18 cellular contexts compared by ENCODE assay signal in genomic region chrY:21021811-21022210, GRCh38.
DNase-seq lines count a peak whose midpoint lies in the region; ATAC-seq and TF ChIP-seq lines count a peak whose summit lies in the region.
"Had no signal": no experiment of that assay in that cellular context is flagged by ENCODE, and none has a peak within 500 bp of the region (broad histone marks: within the 10 kb centered on the region; RNA-seq: fewer than 3 reads in every experiment).

No MANE protein-coding gene starts in this region.

- no peaks in the 10 kb centered on the region for H3K27me3 ChIP-seq in ACC112 (ENCODE audit: insufficient read depth, low read length)
- H3K27me3 ChIP-seq in gastrocnemius medialis, result no peaks in the 10 kb centered on the region
- H3K27me3 ChIP-seq: BLaER1 treated with 17β-estradiol and CSF1 and Interleukin-3, amounts not matched to agents 10 nM and 100 nM had no signal

- no peak for TF ChIP-seq POLR2A in gastrocnemius medialis (IDR thresholded peaks at IDR 0.05)

- H2AFZ ChIP-seq in ACC112 (ENCODE audit: low read length, unreplicated experiment), result no peak overlapping the region

- peaks cover 3% of the 10 kb centered on the region for H3K9me3 Mint-ChIP-seq in T-helper 2 cell treated with Interferon-gamma antibody and Interleukin-4, amounts not matched to agents 5 μg/mL and 100 μg/mL, for 36 hours
- H3K9me3 Mint-ChIP-seq: CD4-positive, CD25-positive, alpha-beta regulatory T cell; HFFc6 had no signal

- H3K27ac ChIP-seq in ACC112 (ENCODE audit: low read depth, low read length), result peak overlapping the region; percentile 42
- H3K27ac ChIP-seq in gastrocnemius medialis, result no peak overlapping the region
- H3K27ac ChIP-seq: BLaER1 treated with 17β-estradiol and CSF1 and Interleukin-3, amounts not matched to agents 10 nM and 100 nM had no signal

- no peaks in the 10 kb centered on the region for H3K36me3 Mint-ChIP-seq in T-helper 2 cell treated with Interferon-gamma antibody and Interleukin-4, amounts not matched to agents 5 μg/mL and 100 μg/mL, for 36 hours (ENCODE audit: low read depth)
- H3K36me3 Mint-ChIP-seq in T-helper 17 cell (ENCODE audit: low read depth), result no peaks in the 10 kb centered on the region
- H3K36me3 Mint-ChIP-seq: CD4-positive, CD25-positive, alpha-beta regulatory T cell had no signal

- H3K4me1 Mint-ChIP-seq in T-helper 2 cell treated with Interferon-gamma antibody and Interleukin-4, amounts not matched to agents 5 μg/mL and 100 μg/mL, for 36 hours (ENCODE audit: low read depth), result peaks cover 32% of the 10 kb centered on the region
- peaks cover 18% of the 10 kb centered on the region for H3K4me1 Mint-ChIP-seq in T-helper 17 cell

- H3K9me3 ChIP-seq in T-helper 17 cell (ENCODE audit: control insufficient read depth, low read length, poor library complexity, severe bottlenecking) (no peaks in the 10 kb centered on the region), gastrocnemius medialis (no peaks in the 10 kb centered on the region)
- H3K9me3 ChIP-seq: BLaER1 treated with 17β-estradiol and CSF1 and Interleukin-3, amounts not matched to agents 10 nM and 100 nM; HAP-1 had no signal

- no peak for DNase-seq in T-helper 2 cell treated with Interferon-gamma antibody and Interleukin-4, amounts not matched to agents 5 μg/mL and 100 μg/mL, for 36 hours (ENCODE audit: low spot score)
- no peak for DNase-seq in T-helper 2 cell
- DNase-seq in T-helper 17 cell, result no peak
- DNase-seq in gastrocnemius medialis, result peak; percentile 1 to 11
- DNase-seq in NCI-H1694 (lab: John Stamatoyannopoulos, UW), result no peak
- no peak for DNase-seq in NCI-H2171 (lab: John Stamatoyannopoulos, UW)
- no peak for DNase-seq in HT-29 (ENCODE audit: low spot score)
- DNase-seq: 8988T; ACHN; Calu3; CD4-positive, CD25-positive, alpha-beta regulatory T cell; DMS 273 treated with DMSO at 0.1 percent for 48 hours; DMS79; EL; HFFc6 had no signal

- intact Hi-C loops in gastrocnemius medialis (cut with DNase I; ENCODE audit: low total_unique reads), result no loop called here

- H3K27ac Mint-ChIP-seq in T-helper 2 cell treated with Interferon-gamma antibody and Interleukin-4, amounts not matched to agents 5 μg/mL and 100 μg/mL, for 36 hours, result no peak overlapping the region
- peak overlapping the region; percentile 29 for H3K27ac Mint-ChIP-seq in T-helper 17 cell
- H3K27ac Mint-ChIP-seq: HFFc6 had no signal

- H3K4me3 Mint-ChIP-seq in T-helper 2 cell treated with Interferon-gamma antibody and Interleukin-4, amounts not matched to agents 5 μg/mL and 100 μg/mL, for 36 hours, result peak overlapping the region; percentile 74
- no peak overlapping the region for H3K4me3 Mint-ChIP-seq in T-helper 17 cell
- H3K4me3 Mint-ChIP-seq: HFFc6 had no signal

- H3K4me3 ChIP-seq in ACC112 (ENCODE audit: low read depth, low read length) (no peak overlapping the region), gastrocnemius medialis (no peak overlapping the region)
- H3K4me3 ChIP-seq: BLaER1 treated with 17β-estradiol and CSF1 and Interleukin-3, amounts not matched to agents 10 nM and 100 nM; HAP-1 had no signal

- no peaks in the 10 kb centered on the region for H3K36me3 ChIP-seq in ACC112 (ENCODE audit: insufficient read depth, low read length)
- H3K36me3 ChIP-seq in gastrocnemius medialis, result no peaks in the 10 kb centered on the region
- H3K36me3 ChIP-seq: BLaER1 treated with 17β-estradiol and CSF1 and Interleukin-3, amounts not matched to agents 10 nM and 100 nM; HAP-1 had no signal

- no peaks in the 10 kb centered on the region for H3K79me2 ChIP-seq in ACC112 (ENCODE audit: control insufficient read depth, insufficient read depth, low read length, unreplicated experiment)

- H3K4me1 ChIP-seq in ACC112 (ENCODE audit: control insufficient read depth, insufficient read depth, low read length, unreplicated experiment), result no peaks in the 10 kb centered on the region
- H3K4me1 ChIP-seq in gastrocnemius medialis, result no peaks in the 10 kb centered on the region
- H3K4me1 ChIP-seq: BLaER1 treated with 17β-estradiol and CSF1 and Interleukin-3, amounts not matched to agents 10 nM and 100 nM; HAP-1 had no signal

- no peaks in the 10 kb centered on the region for H3K27me3 Mint-ChIP-seq in T-helper 2 cell treated with Interferon-gamma antibody and Interleukin-4, amounts not matched to agents 5 μg/mL and 100 μg/mL, for 36 hours (ENCODE audit: low read depth)
- no peaks in the 10 kb centered on the region for H3K27me3 Mint-ChIP-seq in T-helper 17 cell
- H3K27me3 Mint-ChIP-seq: CD4-positive, CD25-positive, alpha-beta regulatory T cell had no signal

- TF ChIP-seq CTCF in gastrocnemius medialis (IDR thresholded peaks at IDR 0.05 in 4 of 5, conservative IDR thresholded peaks at IDR 0.05 in 1 of 5), result no peak

- ATAC-seq in T-helper 17 cell (no peak), gastrocnemius medialis (no peak)

- in situ Hi-C loops in gastrocnemius medialis (cut with MboI; ENCODE audit: low sequenced_read_pairs in 4 of 4), result no loop called here

Comparison
In these comparisons a context has a peak if more than half of its experiments do, and no peak if none do; other contexts are left out.
1. DNase-seq: peak in gastrocnemius medialis (2 of 2); none in T-helper 2 cell treated with Interferon-gamma antibody and Interleukin-4, amounts not matched to agents 5 μg/mL and 100 μg/mL, for 36 hours (single experiment), T-helper 2 cell (0 of 5), T-helper 17 cell (0 of 3), NCI-H1694 (single experiment), NCI-H2171 (single experiment) and HT-29 (single experiment).